Comparison of ENCODE assay signal across 12 cellular contexts in the genomic region with DNA sequence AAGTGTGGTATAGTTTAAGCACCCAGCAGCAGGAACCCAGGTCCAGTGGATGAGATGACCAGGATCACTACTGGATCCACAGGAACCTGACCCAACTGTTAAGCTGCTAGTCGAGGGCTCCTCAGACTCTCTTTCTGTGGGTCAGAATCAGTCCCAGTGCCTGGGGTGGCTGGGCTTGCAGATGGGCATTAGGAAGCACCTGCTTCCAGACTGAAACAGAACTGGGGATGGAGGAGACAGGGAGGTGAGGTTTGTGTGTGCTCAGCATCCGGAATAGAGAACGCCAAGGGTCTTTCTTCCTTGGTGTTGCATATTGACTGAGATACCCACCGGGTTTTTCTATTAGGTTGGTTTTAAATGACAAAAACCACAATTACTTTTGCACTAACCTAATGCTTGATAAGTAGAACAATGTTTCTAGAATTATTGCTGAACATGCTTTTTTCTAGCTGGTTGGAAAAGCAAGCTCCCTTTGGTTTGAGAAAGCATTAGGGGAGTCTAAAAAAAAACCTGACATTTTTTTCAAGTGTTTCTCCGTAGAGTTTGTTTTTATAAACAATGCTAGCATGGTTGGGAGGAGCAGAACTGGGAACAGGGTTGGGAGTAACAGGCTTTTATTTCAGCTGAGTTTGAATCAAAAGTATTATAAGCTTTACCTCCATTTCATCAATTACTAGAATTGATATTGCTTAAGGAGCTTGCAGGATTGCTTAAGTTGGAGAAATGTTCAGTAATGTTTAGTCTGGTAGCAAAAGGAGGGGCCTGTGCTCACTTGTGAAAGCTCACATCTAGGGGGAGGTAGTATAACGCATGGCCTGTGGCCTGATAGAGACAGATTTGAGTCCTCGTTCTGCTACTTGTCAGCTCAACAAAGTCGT. TPM values are rescaled to one million over a fixed set of nuclear protein-coding genes. Genes with fewer than 3 reads are reported as not detected.
A peak's percentile ranks its signal among the peaks of the same experiment; 100 is the strongest.
DNase-seq lines count a peak whose midpoint lies in the region; ATAC-seq, FAIRE-seq and TF ChIP-seq lines count a peak whose summit lies in the region.
"Had no signal": no experiment of that assay in that cellular context is flagged by ENCODE, and none has a peak within 500 bp of the region (broad histone marks: within the 10 kb centered on the region; RNA-seq: fewer than 3 reads in every experiment).

No MANE protein-coding gene starts in this region.

- no peaks in the 10 kb centered on the region for H3K4me1 Mint-ChIP-seq in activated T-helper 17 cell treated with anti-CD3 and anti-CD28 coated beads, Interleukin-2, amount 50 U/mL, for 72 hours

- H3K27ac ChIP-seq in OCI-LY7 (ENCODE audit: low read depth, low read length, poor library complexity, severe bottlenecking) (no peak overlapping the region), spleen (peak overlapping the region in 7 of 8 donors; percentile 51 to 89 (median 74))

- peak; percentile 14 to 38 for ATAC-seq in left cardiac atrium
- no peak for ATAC-seq in activated T-helper 17 cell treated with anti-CD3 and anti-CD28 coated beads, Interleukin-2, amount 50 U/mL, for 72 hours (replicated peaks)
- ATAC-seq: activated CD8-positive, alpha-beta T cell treated with anti-CD3 and anti-CD28 coated beads, Interleukin-2, amount 10 ng/mL, durations not matched to agents 7 days and 5 days had no signal

- H3K4me2 ChIP-seq in OCI-LY7 (ENCODE audit: low read length): peak overlapping the region; percentile 36

- no peaks in the 10 kb centered on the region for H4K20me1 ChIP-seq in OCI-LY7 (ENCODE audit: insufficient read depth, low read length)

- no peak overlapping the region for H3K4me3 Mint-ChIP-seq in activated T-helper 17 cell treated with anti-CD3 and anti-CD28 coated beads, Interleukin-2, amount 50 U/mL, for 72 hours
- H3K4me3 Mint-ChIP-seq: activated CD8-positive, alpha-beta T cell treated with anti-CD3 and anti-CD28 coated beads, Interleukin-2, amount 10 ng/mL, durations not matched to agents 7 days and 5 days had no signal

- H3K9me3 ChIP-seq in OCI-LY7 (ENCODE audit: low read length): no peaks in the 10 kb centered on the region
- H3K9me3 ChIP-seq in spleen: no peaks in the 10 kb centered on the region
- H3K9me3 ChIP-seq: esophagus squamous epithelium had no signal

- CTCF ChIA-PET in OCI-LY7 (lab: Charles Lee; ENCODE audit: unreplicated experiment): no interaction called here

- no peaks in the 10 kb centered on the region for H3K27me3 ChIP-seq in spleen (replicated peaks in 1 of 7)
- H3K27me3 ChIP-seq: esophagus squamous epithelium had no signal

- POLR2A ChIA-PET in OCI-LY7 (lab: Charles Lee): interaction anchor here (0.6 to 1.0 kb wide), 2 partner anchors 9 to 16 kb away, joined by 3 read pairs; no protein-coding TSS in a partner anchor

- H2AFZ ChIP-seq in OCI-LY7 (ENCODE audit: low read length): no peak overlapping the region

- TF ChIP-seq CTCF in OCI-LY7 (conservative IDR thresholded peaks at IDR 0.05; ENCODE audit: low read length) (no peak), spleen (IDR thresholded peaks at IDR 0.05 in 8 of 11, conservative IDR thresholded peaks at IDR 0.05 in 3 of 11) (no peak)

- H3K36me3 Mint-ChIP-seq in activated T-helper 17 cell treated with anti-CD3 and anti-CD28 coated beads, Interleukin-2, amount 50 U/mL, for 72 hours (ENCODE audit: low read depth): no peaks in the 10 kb centered on the region

- H3K36me3 ChIP-seq in OCI-LY7 (ENCODE audit: insufficient read depth, low read length) (no peaks in the 10 kb centered on the region), spleen (no peaks in the 10 kb centered on the region)
- H3K36me3 ChIP-seq: esophagus squamous epithelium had no signal

- DNase-seq in GM12892 (ENCODE audit: insufficient read length) (no peak), OCI-LY7 (ENCODE audit: low spot score) (no peak), left cardiac atrium (no peak), spleen (peak; percentile 65), NCI-H2107 treated with DMSO at 0.1 percent for 48 hours (lab: John Stamatoyannopoulos, UW; ENCODE audit: unreplicated experiment) (no peak)
- DNase-seq in activated CD8-positive, alpha-beta memory T cell treated with anti-CD3 and anti-CD28 coated beads, Interleukin-2, amount 50 U/mL, for 4 hours: no peak
- no peak for DNase-seq in activated CD4-positive, alpha-beta T cell treated with anti-CD3 and anti-CD28 coated beads, Interleukin-2, amount 50 U/mL, for 4 hours
- DNase-seq: activated CD8-positive, alpha-beta T cell treated with anti-CD3 and anti-CD28 coated beads, Interleukin-2, amount 10 ng/mL, durations not matched to agents 7 days and 5 days; kidney; NCI-H510A had no signal

- no peak for TF ChIP-seq POLR2A in GM12892 (IDR thresholded peaks at IDR 0.05; ENCODE audit: low read depth, low read length)
- TF ChIP-seq POLR2A in spleen (IDR thresholded peaks at IDR 0.05): no peak

- H3K27ac Mint-ChIP-seq in activated T-helper 17 cell treated with anti-CD3 and anti-CD28 coated beads, Interleukin-2, amount 50 U/mL, for 72 hours: no peak overlapping the region
- H3K27ac Mint-ChIP-seq: activated CD8-positive, alpha-beta T cell treated with anti-CD3 and anti-CD28 coated beads, Interleukin-2, amount 10 ng/mL, durations not matched to agents 7 days and 5 days had no signal

- BruUV-seq in OCI-LY7 (replicated peaks; lab: Mats Ljungman, UMichigan): no TSS peak

- H3K79me2 ChIP-seq in OCI-LY7 (ENCODE audit: insufficient read depth, low read depth, low read length): no peaks in the 10 kb centered on the region

- no peaks in the 10 kb centered on the region for H3K9me2 ChIP-seq in OCI-LY7 (ENCODE audit: insufficient read depth, low read length)

- WGBS in spleen, 5 donors: 12 to 29% (median 24%) methylated on average over 8 of the region's 8 CpGs

- FAIRE-seq in GM12892 (lab: Jason Lieb, UNC): peak; percentile 17
- FAIRE-seq: kidney had no signal

- H3K4me3 ChIP-seq in OCI-LY7 (ENCODE audit: low read depth, low read length, poor library complexity, severe bottlenecking): peak overlapping the region; percentile 46
- peak overlapping the region in 6 of 8 donors; percentile 17 to 50 (median 24) for H3K4me3 ChIP-seq in spleen

- H3K4me1 ChIP-seq in OCI-LY7 (ENCODE audit: insufficient read depth, low read length, poor library complexity, severe bottlenecking) (peaks cover 13% of the 10 kb centered on the region), spleen (peaks cover 0 to 71% (median 38%) of the 10 kb centered on the region in 6 donors)

- intact Hi-C loops in OCI-LY7 (cut with micrococcal nuclease; ENCODE audit: unreplicated experiment): no loop called here
- intact Hi-C loops in left cardiac atrium (cut with DNase I): no loop called here
- intact Hi-C loops in spleen (cut with DNase I; ENCODE audit: low total_unique reads): no loop called here

- no peaks in the 10 kb centered on the region for H3K9me3 Mint-ChIP-seq in activated T-helper 17 cell treated with anti-CD3 and anti-CD28 coated beads, Interleukin-2, amount 50 U/mL, for 72 hours

- H3K27me3 Mint-ChIP-seq in activated T-helper 17 cell treated with anti-CD3 and anti-CD28 coated beads, Interleukin-2, amount 50 U/mL, for 72 hours: peaks cover 29% of the 10 kb centered on the region

RNA-seq across cellular contexts. Expression of gene ST3GAL6, which starts 0.9 kb away (rescaled TPM):
- polyA plus RNA-seq in GM12892 (2012; ENCODE audit: missing spikeins): 39.3 TPM
- 3.0 and 4.0 TPM in 2 replicates for total RNA-seq in OCI-LY7 (2014; rRNA removed; shearing (Covaris generic))
- total RNA-seq in OCI-LY7 (2022) (0.25 and 1.1 TPM in 2 replicates), left cardiac atrium (10 to 100 TPM; 22.2 to 36.3 TPM), spleen (10 to 100 TPM in 3 of 7 donors, 1 to 10 TPM in 4; 6.9 to 16.8 (median 9.9) TPM)
- 1 to 10 TPM; 2.5 to 7.2 (median 5.4) TPM for polyA plus RNA-seq in spleen
- not detected for total RNA-seq in activated T-helper 17 cell treated with anti-CD3 and anti-CD28 coated beads, Interleukin-2, amount 50 U/mL, for 72 hours
- total RNA-seq: activated CD8-positive, alpha-beta T cell treated with anti-CD3 and anti-CD28 coated beads, Interleukin-2, amount 10 ng/mL, durations not matched to agents 7 days and 5 days had no signal
